ENCODE assay signal across 7 cellular contexts in the genomic region with DNA sequence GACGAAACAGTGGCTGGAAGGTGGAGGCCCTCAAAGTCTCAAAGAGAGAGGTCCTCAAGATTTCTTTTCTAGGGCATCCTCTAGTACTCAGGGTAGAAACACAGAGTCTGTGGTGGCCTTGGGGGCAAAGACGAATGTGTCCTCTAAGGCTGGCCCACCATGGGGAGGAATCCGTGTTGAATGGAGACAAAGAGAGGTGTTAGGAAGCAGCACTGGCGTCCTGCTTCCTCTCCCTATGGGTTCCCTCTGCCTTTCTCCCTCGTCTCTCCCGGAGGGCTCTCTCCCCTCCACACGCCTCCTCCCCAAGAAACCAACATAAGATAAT.
DNase-seq lines count a peak whose midpoint lies in the region; ATAC-seq and TF ChIP-seq lines count a peak whose summit lies in the region.

No MANE protein-coding gene starts in this region.

- peaks cover 26 to 33% of the 10 kb centered on the region in 2 donors for H3K4me1 Mint-ChIP-seq in natural killer cell

- H3K4me3 Mint-ChIP-seq in natural killer cell = peak overlapping the region; percentile 86

- H3K4me3 ChIP-seq in HUES6 (ENCODE audit: low read depth, low read length) = peak overlapping the region; percentile 52

- peaks cover 0 to under 1% of the 10 kb centered on the region in 2 donors for H3K27me3 Mint-ChIP-seq in natural killer cell (ENCODE audit: low read depth in 2 of 2)

- no peaks in the 10 kb centered on the region for H3K9me3 ChIP-seq in HUES6 (ENCODE audit: control insufficient read depth, insufficient read depth, low read depth, low read length)

- H3K27me3 ChIP-seq in HUES6 (ENCODE audit: control insufficient read depth, insufficient read depth, low read length) = no peaks in the 10 kb centered on the region

- DNase-seq in dermis blood vessel endothelial cell (peak; percentile 57), natural killer cell (no peak), SHP77 treated with DMSO at 0.1 percent for 48 hours (lab: John Stamatoyannopoulos, UW) (no peak), posterior vena cava (ENCODE audit: low spot score) (no peak)

- no peak overlapping the region for H3K27ac ChIP-seq in HUES6 (ENCODE audit: low read depth, low read length)

- H3K9ac ChIP-seq in HUES6 (ENCODE audit: low read length) = peak overlapping the region; percentile 45

- ATAC-seq in GM19397 (IDR thresholded peaks at IDR 0.05; ENCODE audit: unreplicated experiment) (peak; percentile 7), natural killer cell (peak in 2 of 3 donors; percentile 2), GM21360 (IDR thresholded peaks at IDR 0.05; ENCODE audit: unreplicated experiment) (no peak)

- intact Hi-C loops in natural killer cell (cut with micrococcal nuclease) = loop anchor here (5.0 kb wide), 1 partner anchor 65 kb away; no protein-coding TSS in a partner anchor
- intact Hi-C loops in posterior vena cava (cut with DNase I) = loop anchor here in 1 of 2 donors (10.0 kb wide), 2 partner anchors 138 to 382 kb away; partner anchors contain the start of gene ADAMTS6

- no peak for TF ChIP-seq CTCF in natural killer cell (IDR thresholded peaks at IDR 0.05)

- peaks cover 16% of the 10 kb centered on the region for H3K4me1 ChIP-seq in HUES6 (ENCODE audit: control insufficient read depth, insufficient read depth, low read length)

- H3K36me3 Mint-ChIP-seq in natural killer cell = no peaks in the 10 kb centered on the region

- no peaks in the 10 kb centered on the region for H3K9me3 Mint-ChIP-seq in natural killer cell

- no peaks in the 10 kb centered on the region for H3K36me3 ChIP-seq in HUES6 (ENCODE audit: control insufficient read depth, insufficient read depth, low read length)

- H3K27ac Mint-ChIP-seq in natural killer cell = peak overlapping the region; percentile 72 to 82
